20 cellular contexts compared by ENCODE assay signal in genomic region chr15:90194655-90195054, GRCh38. TPM values are rescaled to one million over a fixed set of nuclear protein-coding genes. Genes with fewer than 3 reads are reported as not detected.
A peak's percentile ranks its signal among the peaks of the same experiment; 100 is the strongest.
DNase-seq lines count a peak whose midpoint lies in the region; ATAC-seq, FAIRE-seq and TF ChIP-seq lines count a peak whose summit lies in the region.
"Had no signal": no experiment of that assay in that cellular context is flagged by ENCODE, and none has a peak within 500 bp of the region (broad histone marks: within the 10 kb centered on the region; RNA-seq: fewer than 3 reads in every experiment).

No MANE protein-coding gene starts in this region.

- H3K9me2 ChIP-seq in Karpas-422 (replicated peaks; ENCODE audit: insufficient read depth, low read length) = no peaks in the 10 kb centered on the region

- WGBS in K562 (ENCODE audit: insufficient coverage, low coverage, missing lambda C conversion rate) = 49% methylated on average over 2 of the region's 2 CpGs
- WGBS in sigmoid colon, 2 donors = 82 to 87% methylated on average over 2 of the region's 2 CpGs

- no peak for TF ChIP-seq CTCF in K562 (IDR thresholded peaks at IDR 0.05 in 2 of 3, conservative IDR thresholded peaks at IDR 0.05 in 1 of 3; ENCODE audit: insufficient read depth in 2 of 3, low read depth in 1 of 3, low read length in 3 of 3)
- TF ChIP-seq CTCF in sigmoid colon (IDR thresholded peaks at IDR 0.05) = no peak

- FAIRE-seq in K562 (lab: Jason Lieb, UNC) = no peak
- FAIRE-seq: H1 had no signal

- CTCF ChIA-PET in K562 (lab: Yijun Ruan, JAX; ENCODE audit: low intra/inter-chr PET ratio) = no interaction called here

- intact Hi-C loops in K562 (cut with micrococcal nuclease) (no loop called here), sigmoid colon (cut with DNase I) (no loop called here)

- no peak for TF ChIP-seq EP300 in K562 (IDR thresholded peaks at IDR 0.05; ENCODE audit: low read length)
- TF ChIP-seq EP300 in sigmoid colon (IDR thresholded peaks at IDR 0.05) = no peak

- H3K27me3 ChIP-seq in BLaER1 (no peaks in the 10 kb centered on the region), Karpas-422 (ENCODE audit: low read length) (no peaks in the 10 kb centered on the region), K562 (ENCODE audit: control insufficient read depth in 2 of 2, insufficient read depth in 2 of 2, low read length in 2 of 2) (no peaks in the 10 kb centered on the region), sigmoid colon (no peaks in the 10 kb centered on the region)

- POLR2A ChIA-PET in K562 (lab: Yijun Ruan, JAX) = interaction anchor here (0.6 to 1.2 kb wide), 2 partner anchors 11 to 23 kb away, joined by 3 to 4 read pairs; no protein-coding TSS in a partner anchor

- BruUV-seq in K562 (replicated peaks; lab: Mats Ljungman, UMichigan) = no TSS peak

- in situ Hi-C loops in K562 (cut with MboI) = no loop called here

- H3K9ac ChIP-seq in BLaER1 = no peak overlapping the region
- H3K9ac ChIP-seq in Karpas-422 (ENCODE audit: low read length) = no peak overlapping the region
- no peak overlapping the region for H3K9ac ChIP-seq in K562 (ENCODE audit: insufficient read depth in 1 of 2, low read depth in 2 of 2, low read length in 2 of 2)

- TF ChIP-seq POLR2A in K562 (conservative IDR thresholded peaks at IDR 0.05) (no peak), sigmoid colon (IDR thresholded peaks at IDR 0.05) (no peak)

- H3K4me3 ChIP-seq in BLaER1 = no peak overlapping the region
- H3K4me3 ChIP-seq in Karpas-422 (ENCODE audit: low read length) = no peak overlapping the region
- no peak overlapping the region for H3K4me3 ChIP-seq in K562
- no peak overlapping the region for H3K4me3 ChIP-seq in sigmoid colon
- H3K4me3 ChIP-seq: SK-N-MC had no signal

- peak overlapping the region; percentile 97; the same call in 1 of the 2 replicates for H3K4me2 ChIP-seq in BLaER1
- H3K4me2 ChIP-seq in Karpas-422 (ENCODE audit: low read depth, low read length, poor library complexity, severe bottlenecking) = no peak overlapping the region
- no peak overlapping the region for H3K4me2 ChIP-seq in K562 (ENCODE audit: insufficient read depth, low read length)

- H3K4me1 ChIP-seq in BLaER1 (peaks cover 57% of the 10 kb centered on the region), Karpas-422 (ENCODE audit: low read length) (peaks cover 55% of the 10 kb centered on the region), K562 (replicated peaks in 1 of 2; ENCODE audit: control insufficient read depth in 2 of 2, insufficient read depth in 2 of 2, low read length in 2 of 2) (peaks cover 37 to 38% of the 10 kb centered on the region in 2 experiments), sigmoid colon (peaks cover 0 to 54% (median 46%) of the 10 kb centered on the region in 4 donors)

- no peak overlapping the region for H2AFZ ChIP-seq in Karpas-422 (ENCODE audit: low read length)
- H2AFZ ChIP-seq in K562 (ENCODE audit: low read depth, low read length) = no peak overlapping the region

- H3K9me1 ChIP-seq in K562 (ENCODE audit: control insufficient read depth, insufficient read depth, low read length) = no peaks in the 10 kb centered on the region

- no peak for ATAC-seq in K562

- H3K79me2 ChIP-seq in Karpas-422 (ENCODE audit: low read length) (peaks cover 13% of the 10 kb centered on the region), K562 (ENCODE audit: control insufficient read depth, insufficient read depth, low read length) (peaks cover 53% of the 10 kb centered on the region)

- no peak overlapping the region for H3K27ac ChIP-seq in BLaER1
- peak overlapping the region; percentile 46 for H3K27ac ChIP-seq in Karpas-422 (ENCODE audit: low read length)
- no peak overlapping the region for H3K27ac ChIP-seq in K562 (ENCODE audit: extremely low read depth, low read depth, low read length)
- H3K27ac ChIP-seq in sigmoid colon = peak overlapping the region; percentile 96 to 99 (median 97)
- H3K27ac ChIP-seq: C4-2B, SK-N-MC had no signal

- no peaks in the 10 kb centered on the region for H3K9me3 ChIP-seq in BLaER1
- no peaks in the 10 kb centered on the region for H3K9me3 ChIP-seq in Karpas-422 (ENCODE audit: low read length)
- no peaks in the 10 kb centered on the region for H3K9me3 ChIP-seq in K562 (replicated peaks; ENCODE audit: control insufficient read depth, insufficient read depth, low read depth, low read length)
- H3K9me3 ChIP-seq in sigmoid colon = no peaks in the 10 kb centered on the region

- no peak for TF ChIP-seq RAD21 in K562 (CRISPR knock-in tag; conservative IDR thresholded peaks at IDR 0.05 in 1 of 2, IDR thresholded peaks at IDR 0.05 in 1 of 2)

- H4K20me1 ChIP-seq in BLaER1 (no peaks in the 10 kb centered on the region), Karpas-422 (ENCODE audit: insufficient read depth, low read depth, low read length) (no peaks in the 10 kb centered on the region), K562 (replicated peaks; ENCODE audit: control insufficient read depth, insufficient read depth, low read length) (0 out of 2 replicates have a peak, but pooled peaks cover 4% of the 10 kb centered on the region)

- DNase-seq in Karpas-422 (no peak), K562 (ENCODE audit: extremely low read depth in 1 of 4, low spot score in 3 of 4) (no peak), sigmoid colon (no peak), UCSD-AML1 (lab: John Stamatoyannopoulos, UW; ENCODE audit: unreplicated experiment) (no peak), NCI-H1436 treated with DMSO at 0.1 percent for 48 hours (lab: John Stamatoyannopoulos, UW) (no peak), inferior parietal cortex (ENCODE audit: extremely low spot score) (no peak), HCEC 1CT (no peak)
- DNase-seq: DMS79, MM.1S, NCI-H1092 treated with DMSO at 0.1 percent for 48 hours, NCI-H2081, NCI-H446 treated with DMSO at 0.1 percent for 48 hours, NCI-H69, SHP77 had no signal

- H3K36me3 ChIP-seq in BLaER1 (no peaks in the 10 kb centered on the region), Karpas-422 (ENCODE audit: insufficient read depth, low read length) (no peaks in the 10 kb centered on the region), K562 (ENCODE audit: control insufficient read depth, insufficient read depth, low read length) (peaks cover 41% of the 10 kb centered on the region; the same call in 2 of the 3 replicates), sigmoid colon (no peaks in the 10 kb centered on the region)

RNA-seq across cellular contexts. Expression of gene SEMA4B, which starts 6.5 kb away (rescaled TPM):
- total RNA-seq in Karpas-422 (2014; rRNA removed; shearing (Covaris generic); ENCODE audit: low replicate concordance) = 40.4 and 65.1 TPM in 2 replicates
- total RNA-seq in K562 (2011; cell fraction: chromatin; rRNA removed; ENCODE audit: low replicate concordance) = 229 and 471 TPM in 2 replicates
- 275 and 311 TPM in 2 replicates for total RNA-seq in K562 (2011; cell fraction: nucleolus; rRNA removed)
- total RNA-seq in K562 (2011; cell fraction: nucleoplasm; rRNA removed) = 234 and 268 TPM in 2 replicates
- total RNA-seq in K562 (2014; rRNA removed) (11.0 and 38.7 TPM in 2 replicates), K562 (2014; rRNA removed; fragmentation: Illumina TruSeq; extraction: Trizol) (8.5 and 10.7 TPM in 2 replicates), K562 (2015; rRNA removed; fragmentation: Illumina TruSeq; extraction: Trizol) (16.7 and 17.7 TPM in 2 replicates), K562 (2021) (33.6 and 37.9 TPM in 2 replicates), sigmoid colon (10 to 100 TPM; 42.0 to 72.4 (median 58.6) TPM)
- polyA plus RNA-seq in K562 (2011; rRNA removed) (28.8 and 56.9 TPM in 2 replicates), K562 (2014; fragmentation: Illumina TruSeq; extraction: Trizol) (10.9 and 16.9 TPM in 2 replicates), K562 (2014; fragmentation: Nextera tagmentation; extraction: Ambion mirVana) (1 to 10 TPM; 1.3 to 1.5 TPM), K562 (2014; rRNA removed) (24.8 and 27.8 TPM in 2 replicates), sigmoid colon (10 to 100 TPM; 10.6 to 94.5 (median 11.4) TPM)
- polyA plus RNA-seq in K562 (2011; cell fraction: cytosol; rRNA removed) = 31.0 and 40.4 TPM in 2 replicates
- polyA plus RNA-seq in K562 (2011; cell fraction: nucleus; rRNA removed) = 155 and 194 TPM in 2 replicates
- polyA plus RNA-seq in K562 (2012) = 31.3 and 40.0 TPM in 2 replicates
- 41.6 and 47.9 TPM in 2 replicates for polyA minus RNA-seq in K562 (2011; rRNA and poly(A)+ RNA removed)
- 59.8 and 102 TPM in 2 replicates for polyA minus RNA-seq in K562 (2011; cell fraction: cytosol; rRNA and poly(A)+ RNA removed)
- polyA minus RNA-seq in K562 (2011; cell fraction: nucleus; rRNA and poly(A)+ RNA removed) = 62.9 and 86.3 TPM in 2 replicates

RNA-seq across cellular contexts. Expression of gene CIB1, which starts 39.1 kb away (rescaled TPM):
- total RNA-seq in Karpas-422 (2014; rRNA removed; shearing (Covaris generic); ENCODE audit: low replicate concordance) = 42.1 and 64.5 TPM in 2 replicates
- total RNA-seq in K562 (2011; cell fraction: chromatin; rRNA removed; ENCODE audit: low replicate concordance) = 14.3 and 33.8 TPM in 2 replicates
- total RNA-seq in K562 (2011; cell fraction: nucleolus; rRNA removed) = 35.9 and 36.5 TPM in 2 replicates
- total RNA-seq in K562 (2011; cell fraction: nucleoplasm; rRNA removed) = 26.0 and 30.1 TPM in 2 replicates
- 61.4 and 94.5 TPM in 2 replicates for total RNA-seq in K562 (2014; rRNA removed)
- 46.9 and 49.6 TPM in 2 replicates for total RNA-seq in K562 (2014; rRNA removed; fragmentation: Illumina TruSeq; extraction: Trizol)
- total RNA-seq in K562 (2015; rRNA removed; fragmentation: Illumina TruSeq; extraction: Trizol) = 63.4 and 64.5 TPM in 2 replicates
- total RNA-seq in K562 (2021) = 106 and 107 TPM in 2 replicates
- polyA plus RNA-seq in K562 (2011; rRNA removed) = 136 and 186 TPM in 2 replicates
- polyA plus RNA-seq in K562 (2011; cell fraction: cytosol; rRNA removed) = 212 and 302 TPM in 2 replicates
- polyA plus RNA-seq in K562 (2011; cell fraction: nucleus; rRNA removed) = 104 and 147 TPM in 2 replicates
- 132 and 166 TPM in 2 replicates for polyA plus RNA-seq in K562 (2012)
- 107 and 138 TPM in 2 replicates for polyA plus RNA-seq in K562 (2014; fragmentation: Illumina TruSeq; extraction: Trizol)
- polyA plus RNA-seq in K562 (2014; fragmentation: Nextera tagmentation; extraction: Ambion mirVana) = 10 to 100 TPM; 14.9 to 33.8 TPM
- polyA plus RNA-seq in K562 (2014; rRNA removed) = 128 and 142 TPM in 2 replicates
- 38.2 and 47.4 TPM in 2 replicates for polyA minus RNA-seq in K562 (2011; rRNA and poly(A)+ RNA removed)
- 35.2 and 37.1 TPM in 2 replicates for polyA minus RNA-seq in K562 (2011; cell fraction: cytosol; rRNA and poly(A)+ RNA removed)
- polyA minus RNA-seq in K562 (2011; cell fraction: nucleus; rRNA and poly(A)+ RNA removed) = 10.0 and 16.9 TPM in 2 replicates
- total RNA-seq in sigmoid colon = 10 to 100 TPM; 18.6 to 35.7 (median 35.5) TPM
- 100 to 1,000 TPM; 283 to 436 (median 359) TPM for polyA plus RNA-seq in sigmoid colon

RNA-seq across cellular contexts. Expression of gene GDPGP1, which starts 39.4 kb away (rescaled TPM):
- total RNA-seq in Karpas-422 (2014; rRNA removed; shearing (Covaris generic); ENCODE audit: low replicate concordance) = 7.8 and 11.2 TPM in 2 replicates
- 9.0 and 29.0 TPM in 2 replicates for total RNA-seq in K562 (2011; cell fraction: chromatin; rRNA removed; ENCODE audit: low replicate concordance)
- total RNA-seq in K562 (2011; cell fraction: nucleolus; rRNA removed) = 29.9 and 32.4 TPM in 2 replicates
- 18.3 and 18.8 TPM in 2 replicates for total RNA-seq in K562 (2011; cell fraction: nucleoplasm; rRNA removed)
- total RNA-seq in K562 (2014; rRNA removed) (3.9 and 4.0 TPM in 2 replicates), K562 (2014; rRNA removed; fragmentation: Illumina TruSeq; extraction: Trizol) (2.8 and 3.0 TPM in 2 replicates), K562 (2015; rRNA removed; fragmentation: Illumina TruSeq; extraction: Trizol) (2.4 and 3.0 TPM in 2 replicates), K562 (2021) (6.0 and 6.1 TPM in 2 replicates), sigmoid colon (1 to 10 TPM; 3.0 to 7.5 (median 5.4) TPM)
- polyA plus RNA-seq in K562 (2011; rRNA removed) (3.7 and 4.0 TPM in 2 replicates), K562 (2014; fragmentation: Illumina TruSeq; extraction: Trizol) (1.2 and 2.0 TPM in 2 replicates), K562 (2014; fragmentation: Nextera tagmentation; extraction: Ambion mirVana) (under 1 TPM; 0.78 to 0.92 TPM), K562 (2014; rRNA removed) (2.6 and 3.3 TPM in 2 replicates), sigmoid colon (10 to 100 TPM in 1 of 3 donors, 1 to 10 TPM in 2; 7.9 to 12.7 (median 9.0) TPM)
- polyA plus RNA-seq in K562 (2011; cell fraction: cytosol; rRNA removed) = 1.4 and 2.7 TPM in 2 replicates
- polyA plus RNA-seq in K562 (2011; cell fraction: nucleus; rRNA removed) = 9.9 and 12.7 TPM in 2 replicates
- polyA plus RNA-seq in K562 (2012) = 2.3 and 4.2 TPM in 2 replicates
- polyA minus RNA-seq in K562 (2011; rRNA and poly(A)+ RNA removed) = 7.1 and 7.7 TPM in 2 replicates
- polyA minus RNA-seq in K562 (2011; cell fraction: cytosol; rRNA and poly(A)+ RNA removed) = 6.0 and 7.6 TPM in 2 replicates
- polyA minus RNA-seq in K562 (2011; cell fraction: nucleus; rRNA and poly(A)+ RNA removed) = 13.9 and 15.4 TPM in 2 replicates

RNA-seq across cellular contexts. Expression of gene TTLL13, which starts 54.7 kb away (rescaled TPM):
- total RNA-seq in Karpas-422 (2014; rRNA removed; shearing (Covaris generic); ENCODE audit: low replicate concordance) = 0.40 TPM in 1 of 2 replicates, not detected in the other
- total RNA-seq in K562 (2011; cell fraction: chromatin; rRNA removed; ENCODE audit: low replicate concordance) = 1.1 and 1.4 TPM in 2 replicates
- total RNA-seq in K562 (2011; cell fraction: nucleolus; rRNA removed) = 0.53 and 0.83 TPM in 2 replicates
- 0.37 and 0.76 TPM in 2 replicates for total RNA-seq in K562 (2011; cell fraction: nucleoplasm; rRNA removed)
- total RNA-seq in K562 (2014; rRNA removed) (0.04 TPM in 1 of 2 replicates, not detected in the other), K562 (2014; rRNA removed; fragmentation: Illumina TruSeq; extraction: Trizol) (0.10 and 0.22 TPM in 2 replicates), K562 (2015; rRNA removed; fragmentation: Illumina TruSeq; extraction: Trizol) (0.11 TPM in 1 of 2 replicates, not detected in the other), K562 (2021) (0.11 and 0.36 TPM in 2 replicates), sigmoid colon (not detected)
- polyA plus RNA-seq in K562 (2011; rRNA removed) (0.20 and 0.24 TPM in 2 replicates), K562 (2014; fragmentation: Illumina TruSeq; extraction: Trizol) (0.12 TPM in 1 of 2 replicates, not detected in the other), K562 (2014; fragmentation: Nextera tagmentation; extraction: Ambion mirVana) (under 1 TPM; 0.10 to 0.17 TPM), K562 (2014; rRNA removed) (0.05 TPM in 1 of 2 replicates, not detected in the other), sigmoid colon (under 1 TPM in 1 of 3 donors, not detected in 2; 0.25 TPM)
- polyA plus RNA-seq in K562 (2011; cell fraction: cytosol; rRNA removed) = 0.22 and 0.24 TPM in 2 replicates
- polyA plus RNA-seq in K562 (2011; cell fraction: nucleus; rRNA removed) = 0.49 and 0.74 TPM in 2 replicates
- 0.17 and 0.55 TPM in 2 replicates for polyA plus RNA-seq in K562 (2012)
- 0.28 and 0.51 TPM in 2 replicates for polyA minus RNA-seq in K562 (2011; rRNA and poly(A)+ RNA removed)
- polyA minus RNA-seq in K562 (2011; cell fraction: cytosol; rRNA and poly(A)+ RNA removed) = not detected in 2 replicates
- polyA minus RNA-seq in K562 (2011; cell fraction: nucleus; rRNA and poly(A)+ RNA removed) = 0.22 and 0.40 TPM in 2 replicates
- total RNA-seq: A673, H1, LHCN-M2 had no signal

Comparison
In these comparisons a context has a peak if more than half of its experiments do, and no peak if none do; other contexts are left out.
1. H3K27ac ChIP-seq: peak in Karpas-422 (single experiment) and sigmoid colon (4 of 4); none in BLaER1 (single experiment) and K562 (single experiment).